ENCODE assay signal across 1 cellular context in the genomic region with DNA sequence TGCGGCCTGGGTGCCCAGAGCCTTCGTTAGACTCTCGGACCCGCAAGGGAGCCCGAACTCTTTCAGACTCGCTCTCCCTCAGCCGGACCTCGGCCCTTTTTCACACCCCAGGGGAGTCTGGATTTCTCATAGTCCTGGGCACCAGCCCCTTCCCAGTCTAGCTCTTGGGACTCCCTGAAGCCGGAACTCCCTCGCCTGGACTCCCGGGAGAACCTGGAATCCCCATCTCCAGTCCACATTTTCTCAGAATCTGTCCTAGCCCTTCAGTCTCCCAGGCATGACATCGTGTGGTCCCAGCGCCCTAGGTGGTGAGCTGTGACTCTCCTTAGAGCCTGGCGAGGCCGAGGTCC.
TF ChIP-seq lines count a peak whose summit lies in the region.

No MANE protein-coding gene starts in this region.

TF ChIP-seq in HEK293, 187 proteins besides CTCF, POLR2A, EP300 and RAD21 (continued from another document):
- TF ChIP-seq, protein P1, sequence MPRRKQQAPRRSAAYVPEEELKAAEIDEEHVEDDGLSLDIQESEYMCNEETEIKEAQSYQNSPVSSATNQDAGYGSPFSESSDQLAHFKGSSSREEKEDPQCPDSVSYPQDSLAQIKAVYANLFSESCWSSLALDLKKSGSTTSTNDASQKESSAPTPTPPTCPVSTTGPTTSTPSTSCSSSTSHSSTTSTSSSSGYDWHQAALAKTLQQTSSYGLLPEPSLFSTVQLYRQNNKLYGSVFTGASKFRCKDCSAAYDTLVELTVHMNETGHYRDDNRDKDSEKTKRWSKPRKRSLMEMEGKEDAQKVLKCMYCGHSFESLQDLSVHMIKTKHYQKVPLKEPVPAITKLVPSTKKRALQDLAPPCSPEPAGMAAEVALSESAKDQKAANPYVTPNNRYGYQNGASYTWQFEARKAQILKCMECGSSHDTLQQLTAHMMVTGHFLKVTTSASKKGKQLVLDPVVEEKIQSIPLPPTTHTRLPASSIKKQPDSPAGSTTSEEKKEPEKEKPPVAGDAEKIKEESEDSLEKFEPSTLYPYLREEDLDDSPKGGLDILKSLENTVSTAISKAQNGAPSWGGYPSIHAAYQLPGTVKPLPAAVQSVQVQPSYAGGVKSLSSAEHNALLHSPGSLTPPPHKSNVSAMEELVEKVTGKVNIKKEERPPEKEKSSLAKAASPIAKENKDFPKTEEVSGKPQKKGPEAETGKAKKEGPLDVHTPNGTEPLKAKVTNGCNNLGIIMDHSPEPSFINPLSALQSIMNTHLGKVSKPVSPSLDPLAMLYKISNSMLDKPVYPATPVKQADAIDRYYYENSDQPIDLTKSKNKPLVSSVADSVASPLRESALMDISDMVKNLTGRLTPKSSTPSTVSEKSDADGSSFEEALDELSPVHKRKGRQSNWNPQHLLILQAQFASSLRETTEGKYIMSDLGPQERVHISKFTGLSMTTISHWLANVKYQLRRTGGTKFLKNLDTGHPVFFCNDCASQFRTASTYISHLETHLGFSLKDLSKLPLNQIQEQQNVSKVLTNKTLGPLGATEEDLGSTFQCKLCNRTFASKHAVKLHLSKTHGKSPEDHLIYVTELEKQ (tag by site-specific recombination; IDR thresholded peaks at IDR 0.05; ENCODE audit: borderline replicate concordance), result no peak
- TF ChIP-seq YY1 (tag by site-specific recombination; IDR thresholded peaks at IDR 0.05) (no peak), ZBTB20 (tag by site-specific recombination; IDR thresholded peaks at IDR 0.05) (peak; percentile 50; the same call in 1 of the 2 replicates), ZNF660 (tag by site-specific recombination; IDR thresholded peaks at IDR 0.05) (no peak), ZNF707 (tag by site-specific recombination; IDR thresholded peaks at IDR 0.05) (no peak)
- TF ChIP-seq, protein P2, sequence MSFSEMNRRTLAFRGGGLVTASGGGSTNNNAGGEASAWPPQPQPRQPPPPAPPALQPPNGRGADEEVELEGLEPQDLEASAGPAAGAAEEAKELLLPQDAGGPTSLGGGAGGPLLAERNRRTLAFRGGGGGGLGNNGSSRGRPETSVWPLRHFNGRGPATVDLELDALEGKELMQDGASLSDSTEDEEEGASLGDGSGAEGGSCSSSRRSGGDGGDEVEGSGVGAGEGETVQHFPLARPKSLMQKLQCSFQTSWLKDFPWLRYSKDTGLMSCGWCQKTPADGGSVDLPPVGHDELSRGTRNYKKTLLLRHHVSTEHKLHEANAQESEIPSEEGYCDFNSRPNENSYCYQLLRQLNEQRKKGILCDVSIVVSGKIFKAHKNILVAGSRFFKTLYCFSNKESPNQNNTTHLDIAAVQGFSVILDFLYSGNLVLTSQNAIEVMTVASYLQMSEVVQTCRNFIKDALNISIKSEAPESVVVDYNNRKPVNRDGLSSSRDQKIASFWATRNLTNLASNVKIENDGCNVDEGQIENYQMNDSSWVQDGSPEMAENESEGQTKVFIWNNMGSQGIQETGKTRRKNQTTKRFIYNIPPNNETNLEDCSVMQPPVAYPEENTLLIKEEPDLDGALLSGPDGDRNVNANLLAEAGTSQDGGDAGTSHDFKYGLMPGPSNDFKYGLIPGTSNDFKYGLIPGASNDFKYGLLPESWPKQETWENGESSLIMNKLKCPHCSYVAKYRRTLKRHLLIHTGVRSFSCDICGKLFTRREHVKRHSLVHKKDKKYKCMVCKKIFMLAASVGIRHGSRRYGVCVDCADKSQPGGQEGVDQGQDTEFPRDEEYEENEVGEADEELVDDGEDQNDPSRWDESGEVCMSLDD (tag by site-specific recombination; IDR thresholded peaks at IDR 0.05), result peak; percentile 54; the same call in 1 of the 2 replicates
TF ChIP-seq in HEK293: peak in this region for 7.
